ENCODE assay signal across 12 cellular contexts in the genomic region with DNA sequence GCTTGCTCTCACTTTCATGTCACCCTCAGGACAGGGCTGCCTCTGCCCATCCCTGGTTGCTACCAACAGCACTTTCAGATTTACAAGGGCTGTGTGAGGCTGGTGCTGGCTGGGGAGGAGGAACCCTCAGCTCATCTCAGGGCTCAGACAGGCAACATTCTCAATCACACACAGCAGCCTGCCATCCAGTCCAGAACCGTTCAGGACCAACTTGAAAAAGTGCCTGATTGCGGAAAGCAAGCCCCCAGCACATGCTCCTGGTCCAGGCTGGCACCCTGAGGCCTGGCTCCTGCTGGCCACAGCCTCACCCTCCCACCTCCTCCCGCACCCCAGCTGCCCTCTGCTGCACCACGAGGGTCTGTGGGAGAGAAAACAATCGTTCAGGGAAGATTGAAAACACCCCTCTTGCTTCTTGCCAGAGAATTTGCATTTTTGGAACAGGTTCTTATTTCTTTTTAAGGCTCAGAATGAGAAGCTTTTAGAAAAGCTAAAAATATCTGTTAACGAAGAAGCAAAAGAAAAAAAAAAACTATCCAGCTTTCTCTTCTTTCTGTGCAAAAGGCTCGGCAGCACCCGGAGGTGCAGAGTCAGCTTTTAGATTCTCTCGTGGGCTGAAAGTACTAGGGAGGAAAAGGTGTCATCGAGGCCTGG.
DNase-seq lines count a peak whose midpoint lies in the region; ATAC-seq and TF ChIP-seq lines count a peak whose summit lies in the region.
"Had no signal": no experiment of that assay in that cellular context is flagged by ENCODE, and none has a peak within 500 bp of the region (broad histone marks: within the 10 kb centered on the region; RNA-seq: fewer than 3 reads in every experiment).

No MANE protein-coding gene starts in this region.

- peaks cover 46% of the 10 kb centered on the region for H3K4me1 Mint-ChIP-seq in stimulated activated effector memory CD8-positive, alpha-beta T cell treated with anti-CD3 and anti-CD28 coated beads, Interleukin-12 subunit alpha, Interleukin-12 subunit beta, amount 100 ng/mL, for 72 hours
- H3K4me1 Mint-ChIP-seq: activated B cell treated with CpG ODN at 0.5 μM for 24 hours had no signal

- no peak for TF ChIP-seq POLR2A in esophagus muscularis mucosa (IDR thresholded peaks at IDR 0.05; ENCODE audit: low read depth)
- TF ChIP-seq POLR2A in lower leg skin (IDR thresholded peaks at IDR 0.05), result no peak

- H3K9me3 Mint-ChIP-seq in stimulated activated effector memory CD8-positive, alpha-beta T cell treated with anti-CD3 and anti-CD28 coated beads, Interleukin-12 subunit alpha, Interleukin-12 subunit beta, amount 100 ng/mL, for 72 hours, result peaks cover 2% of the 10 kb centered on the region

- no peaks in the 10 kb centered on the region for H3K36me3 ChIP-seq in SK-N-SH (replicated peaks in 1 of 2; ENCODE audit: control insufficient read depth in 1 of 2, insufficient read depth in 2 of 2, low read length in 1 of 2)
- no peaks in the 10 kb centered on the region for H3K36me3 ChIP-seq in esophagus muscularis mucosa

- H3K27ac ChIP-seq in SK-N-SH (ENCODE audit: low read depth in 2 of 2, low read length in 1 of 2), result no peak overlapping the region
- H3K27ac ChIP-seq in coronary artery, result no peak overlapping the region
- peak overlapping the region in 2 of 4 donors; percentile 7 to 34 for H3K27ac ChIP-seq in esophagus muscularis mucosa (replicated peaks in 1 of 4)
- H3K27ac ChIP-seq: 22Rv1 had no signal

- POLR2A ChIA-PET in SK-N-SH (lab: Yijun Ruan, JAX), result no interaction called here

- peak overlapping the region; percentile 5; the same call in 1 of the 2 replicates for H2AFZ ChIP-seq in SK-N-SH (ENCODE audit: low read depth)

- no peaks in the 10 kb centered on the region for H3F3A ChIP-seq in SK-N-SH (replicated peaks; ENCODE audit: insufficient read depth)

- H3K4me3 ChIP-seq in SK-N-SH (ENCODE audit: low read depth in 2 of 2, low read length in 1 of 2) (no peak overlapping the region), coronary artery (peak overlapping the region; percentile 49), esophagus muscularis mucosa (peak overlapping the region in 1 of 4 donors; percentile 12), lower leg skin (ENCODE audit: low read depth, poor library complexity, severe bottlenecking) (no peak overlapping the region)

- no peak overlapping the region for H3K9ac ChIP-seq in SK-N-SH

- peaks cover 13% of the 10 kb centered on the region for H3K36me3 Mint-ChIP-seq in stimulated activated effector memory CD8-positive, alpha-beta T cell treated with anti-CD3 and anti-CD28 coated beads, Interleukin-12 subunit alpha, Interleukin-12 subunit beta, amount 100 ng/mL, for 72 hours

- no peak for TF ChIP-seq RAD21 in SK-N-SH (IDR thresholded peaks at IDR 0.05; ENCODE audit: low read length)

- H3K4me2 ChIP-seq in SK-N-SH, result no peak overlapping the region

- peak overlapping the region; percentile 94 for H3K27ac Mint-ChIP-seq in stimulated activated effector memory CD8-positive, alpha-beta T cell treated with anti-CD3 and anti-CD28 coated beads, Interleukin-12 subunit alpha, Interleukin-12 subunit beta, amount 100 ng/mL, for 72 hours
- H3K27ac Mint-ChIP-seq: activated B cell treated with CpG ODN at 0.5 μM for 24 hours had no signal

- H3K4me1 ChIP-seq in SK-N-SH (ENCODE audit: control insufficient read depth in 1 of 2, insufficient read depth in 2 of 2, low read depth in 1 of 2, low read length in 1 of 2), result peaks cover 0 to 16% of the 10 kb centered on the region in 2 experiments; a peak in 2 of 4 replicates
- H3K4me1 ChIP-seq in esophagus muscularis mucosa, result peaks cover 5 to 14% (median 14%) of the 10 kb centered on the region in 4 donors

- no peaks in the 10 kb centered on the region for H3K9me2 ChIP-seq in SK-N-SH

- H3K27me3 ChIP-seq in SK-N-SH (ENCODE audit: insufficient read depth) (no peaks in the 10 kb centered on the region), esophagus muscularis mucosa (no peaks in the 10 kb centered on the region)

- no peaks in the 10 kb centered on the region for H4K20me1 ChIP-seq in SK-N-SH (ENCODE audit: insufficient read depth)

- 59% methylated on average over 10 of the region's 10 CpGs for WGBS in SK-N-SH (ENCODE audit: low lambda C conversion rate)
- 42% methylated on average over 10 of the region's 10 CpGs for WGBS in esophagus muscularis mucosa
- WGBS in lower leg skin, 2 donors, result 23 to 35% methylated on average over 10 of the region's 10 CpGs

- CTCF ChIA-PET in SK-N-SH (lab: Yijun Ruan, JAX), result interaction anchor here (0.8 to 1.5 kb wide), 2 partner anchors 18 to 851 kb away, joined by 3 to 5 read pairs; no protein-coding TSS in a partner anchor

- peak overlapping the region; percentile 85 for H3K4me3 Mint-ChIP-seq in stimulated activated effector memory CD8-positive, alpha-beta T cell treated with anti-CD3 and anti-CD28 coated beads, Interleukin-12 subunit alpha, Interleukin-12 subunit beta, amount 100 ng/mL, for 72 hours
- H3K4me3 Mint-ChIP-seq: activated B cell treated with CpG ODN at 0.5 μM for 24 hours had no signal

- no peak for TF ChIP-seq EP300 in SK-N-SH (IDR thresholded peaks at IDR 0.05; ENCODE audit: borderline replicate concordance in 1 of 2, low read depth in 1 of 2, low read length in 1 of 2)
- no peak for TF ChIP-seq EP300 in esophagus muscularis mucosa (IDR thresholded peaks at IDR 0.05)

- intact Hi-C loops in esophagus muscularis mucosa (cut with DNase I), result no loop called here
- intact Hi-C loops in lower leg skin (cut with DNase I; ENCODE audit: low total_unique reads), result no loop called here

- H3K9me3 ChIP-seq in SK-N-SH (no peaks in the 10 kb centered on the region), esophagus muscularis mucosa (no peaks in the 10 kb centered on the region)

- no peaks in the 10 kb centered on the region for H3K79me2 ChIP-seq in SK-N-SH (ENCODE audit: insufficient read depth)

- DNase-seq in SK-N-SH (peak; percentile 34), coronary artery (ENCODE audit: low spot score) (no peak), esophagus muscularis mucosa (ENCODE audit: extremely low spot score) (no peak), NCI-H1417 treated with DMSO at 0.1 percent for 48 hours (lab: John Stamatoyannopoulos, UW) (no peak), lower leg skin (ENCODE audit: low spot score in 2 of 2) (no peak)
- no peak for DNase-seq in stimulated activated effector memory CD8-positive, alpha-beta T cell treated with anti-CD3 and anti-CD28 coated beads, Interleukin-12 subunit alpha, Interleukin-12 subunit beta, amount 100 ng/mL, for 72 hours (ENCODE audit: low spot score in 2 of 2)
- DNase-seq: activated B cell treated with CpG ODN at 0.5 μM for 24 hours; activated naive CD4-positive, alpha-beta T cell treated with Interleukin-2 at 50 U/mL for 16 hours; IMR-90 had no signal

- ATAC-seq in SK-N-SH treated with all-trans-retinoic acid at 6 μM for 48 hours (no peak), HG03159 (IDR thresholded peaks at IDR 0.05; ENCODE audit: unreplicated experiment) (peak; percentile 56)
- ATAC-seq in stimulated activated effector memory CD8-positive, alpha-beta T cell treated with anti-CD3 and anti-CD28 coated beads, Interleukin-12 subunit alpha, Interleukin-12 subunit beta, amount 100 ng/mL, for 72 hours, result peak; percentile 44

- no peak for TF ChIP-seq CTCF in SK-N-SH (IDR thresholded peaks at IDR 0.05)
- no peak for TF ChIP-seq CTCF in coronary artery (IDR thresholded peaks at IDR 0.05)
- no peak for TF ChIP-seq CTCF in esophagus muscularis mucosa (IDR thresholded peaks at IDR 0.05)
- TF ChIP-seq CTCF in lower leg skin (IDR thresholded peaks at IDR 0.05), result no peak

TF ChIP-seq in SK-N-SH, 30 proteins besides CTCF, POLR2A, EP300 and RAD21:
- TF ChIP-seq FOSL2 (IDR thresholded peaks at IDR 0.05; ENCODE audit: borderline replicate concordance, low read depth) (no peak), TCF12 (IDR thresholded peaks at IDR 0.05) (no peak), EZH2phosphoT487 (IDR thresholded peaks at IDR 0.05; ENCODE audit: borderline replicate concordance, low read depth) (no peak), GATA2 (CRISPR knock-in tag; IDR thresholded peaks at IDR 0.05) (no peak), CHD2 (IDR thresholded peaks at IDR 0.05; ENCODE audit: low read length, partially characterized antibody) (no peak), SIN3A (IDR thresholded peaks at IDR 0.05; ENCODE audit: borderline replicate concordance, low read depth, low read length) (no peak)

TF ChIP-seq in SK-N-SH treated with all-trans-retinoic acid at 6 μM for 48 hours, 23 proteins besides CTCF, POLR2A, EP300 and RAD21:
- TF ChIP-seq RARB (CRISPR knock-in tag; IDR thresholded peaks at IDR 0.05), result no peak
- TF ChIP-seq ESRRG (CRISPR knock-in tag; IDR thresholded peaks at IDR 0.05), result no peak
- no peak for TF ChIP-seq ZFP3 (CRISPR knock-in tag; IDR thresholded peaks at IDR 0.05)
- TF ChIP-seq ZNF565 (CRISPR knock-in tag; conservative IDR thresholded peaks at IDR 0.05; ENCODE audit: low read depth), result no peak
- TF ChIP-seq, protein P1, sequence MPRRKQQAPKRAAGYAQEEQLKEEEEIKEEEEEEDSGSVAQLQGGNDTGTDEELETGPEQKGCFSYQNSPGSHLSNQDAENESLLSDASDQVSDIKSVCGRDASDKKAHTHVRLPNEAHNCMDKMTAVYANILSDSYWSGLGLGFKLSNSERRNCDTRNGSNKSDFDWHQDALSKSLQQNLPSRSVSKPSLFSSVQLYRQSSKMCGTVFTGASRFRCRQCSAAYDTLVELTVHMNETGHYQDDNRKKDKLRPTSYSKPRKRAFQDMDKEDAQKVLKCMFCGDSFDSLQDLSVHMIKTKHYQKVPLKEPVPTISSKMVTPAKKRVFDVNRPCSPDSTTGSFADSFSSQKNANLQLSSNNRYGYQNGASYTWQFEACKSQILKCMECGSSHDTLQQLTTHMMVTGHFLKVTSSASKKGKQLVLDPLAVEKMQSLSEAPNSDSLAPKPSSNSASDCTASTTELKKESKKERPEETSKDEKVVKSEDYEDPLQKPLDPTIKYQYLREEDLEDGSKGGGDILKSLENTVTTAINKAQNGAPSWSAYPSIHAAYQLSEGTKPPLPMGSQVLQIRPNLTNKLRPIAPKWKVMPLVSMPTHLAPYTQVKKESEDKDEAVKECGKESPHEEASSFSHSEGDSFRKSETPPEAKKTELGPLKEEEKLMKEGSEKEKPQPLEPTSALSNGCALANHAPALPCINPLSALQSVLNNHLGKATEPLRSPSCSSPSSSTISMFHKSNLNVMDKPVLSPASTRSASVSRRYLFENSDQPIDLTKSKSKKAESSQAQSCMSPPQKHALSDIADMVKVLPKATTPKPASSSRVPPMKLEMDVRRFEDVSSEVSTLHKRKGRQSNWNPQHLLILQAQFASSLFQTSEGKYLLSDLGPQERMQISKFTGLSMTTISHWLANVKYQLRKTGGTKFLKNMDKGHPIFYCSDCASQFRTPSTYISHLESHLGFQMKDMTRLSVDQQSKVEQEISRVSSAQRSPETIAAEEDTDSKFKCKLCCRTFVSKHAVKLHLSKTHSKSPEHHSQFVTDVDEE (CRISPR knock-in tag; IDR thresholded peaks at IDR 0.05), result no peak
- TF ChIP-seq ZNF70 (CRISPR knock-in tag; IDR thresholded peaks at IDR 0.05), result no peak
